2 cellular contexts compared by ENCODE assay signal in genomic region chr1:37795340-37796110, GRCh38.
TF ChIP-seq lines count a peak whose summit lies in the region.

No MANE protein-coding gene starts in this region.

TF ChIP-seq in SK-N-SH treated with all-trans-retinoic acid at 6 μM for 48 hours, 23 proteins besides CTCF, POLR2A, EP300 and RAD21:
- TF ChIP-seq TOX (CRISPR knock-in tag; IDR thresholded peaks at IDR 0.05; ENCODE audit: borderline replicate concordance) (no peak), PPARA (CRISPR knock-in tag; IDR thresholded peaks at IDR 0.05; ENCODE audit: borderline replicate concordance) (no peak), CREB5 (CRISPR knock-in tag; IDR thresholded peaks at IDR 0.05; ENCODE audit: low read depth) (no peak), SNAI2 (CRISPR knock-in tag; IDR thresholded peaks at IDR 0.05) (0 out of 2 replicates have a peak, but pooled peaks have one; percentile 24), TSHZ2 (CRISPR knock-in tag; IDR thresholded peaks at IDR 0.05) (peak; percentile 33; the same call in 1 of the 2 replicates), ARNTL (CRISPR knock-in tag; IDR thresholded peaks at IDR 0.05; ENCODE audit: borderline replicate concordance, low read depth) (no peak), TCF4 (CRISPR knock-in tag; IDR thresholded peaks at IDR 0.05; ENCODE audit: borderline replicate concordance) (no peak), ISL1 (CRISPR knock-in tag; IDR thresholded peaks at IDR 0.05) (no peak), ZNF70 (CRISPR knock-in tag; IDR thresholded peaks at IDR 0.05) (no peak), GLIS3 (CRISPR knock-in tag; IDR thresholded peaks at IDR 0.05) (no peak), BACH2 (CRISPR knock-in tag; IDR thresholded peaks at IDR 0.05; ENCODE audit: borderline replicate concordance) (no peak), ZC3H10 (CRISPR knock-in tag; IDR thresholded peaks at IDR 0.05) (no peak), PATZ1 (CRISPR knock-in tag; IDR thresholded peaks at IDR 0.05; ENCODE audit: borderline replicate concordance) (no peak), POU6F1 (CRISPR knock-in tag; IDR thresholded peaks at IDR 0.05; ENCODE audit: borderline replicate concordance, low read depth) (no peak), RARB (CRISPR knock-in tag; IDR thresholded peaks at IDR 0.05) (no peak), ZFP3 (CRISPR knock-in tag; IDR thresholded peaks at IDR 0.05) (no peak), CSDC2 (CRISPR knock-in tag; IDR thresholded peaks at IDR 0.05) (0 out of 2 replicates have a peak, but pooled peaks have one; percentile 81), CSRNP3 (CRISPR knock-in tag; IDR thresholded peaks at IDR 0.05) (no peak), ZFP30 (CRISPR knock-in tag; IDR thresholded peaks at IDR 0.05) (no peak), ESRRG (CRISPR knock-in tag; IDR thresholded peaks at IDR 0.05) (no peak)

TF ChIP-seq in HepG2, 621 proteins besides CTCF, POLR2A, EP300 and RAD21 (continues in another document):
- TF ChIP-seq MXD3 (CRISPR knock-in tag; IDR thresholded peaks at IDR 0.05) (peak; percentile 38; the same call in 1 of the 2 replicates), ZBTB14 (CRISPR knock-in tag; IDR thresholded peaks at IDR 0.05) (no peak), KDM2A (CRISPR knock-in tag; IDR thresholded peaks at IDR 0.05; ENCODE audit: borderline replicate concordance, low read depth) (0 out of 2 replicates have a peak, but pooled peaks have one; percentile 31), ZNF484 (CRISPR knock-in tag; IDR thresholded peaks at IDR 0.05; ENCODE audit: borderline replicate concordance, low read depth) (no peak), KLF16 (CRISPR knock-in tag; IDR thresholded peaks at IDR 0.05) (peak in 1 of 2 experiments; percentile 39; a peak in 1 of 4 replicates), NRL (CRISPR knock-in tag; IDR thresholded peaks at IDR 0.05; ENCODE audit: borderline replicate concordance) (no peak), MBD4 (IDR thresholded peaks at IDR 0.05; ENCODE audit: borderline replicate concordance, low read length) (no peak), JUN (CRISPR knock-in tag; IDR thresholded peaks at IDR 0.05) (no peak), HIC2 (CRISPR knock-in tag; IDR thresholded peaks at IDR 0.05; ENCODE audit: low read depth) (no peak), ZFP37 (CRISPR knock-in tag; IDR thresholded peaks at IDR 0.05; ENCODE audit: borderline replicate concordance) (no peak), DDIT3 (CRISPR knock-in tag; IDR thresholded peaks at IDR 0.05) (no peak), KDM5B (CRISPR knock-in tag; IDR thresholded peaks at IDR 0.05; ENCODE audit: borderline replicate concordance) (peak; percentile 34; the same call in 1 of the 2 replicates), ZNF432 (CRISPR knock-in tag; IDR thresholded peaks at IDR 0.05; ENCODE audit: borderline replicate concordance) (no peak), ZNF687 (CRISPR knock-in tag; IDR thresholded peaks at IDR 0.05) (peak; percentile 21; the same call in 1 of the 2 replicates), GABPB1 (CRISPR knock-in tag; IDR thresholded peaks at IDR 0.05) (peak; percentile 43; the same call in 1 of the 2 replicates), RBM39 (IDR thresholded peaks at IDR 0.05; ENCODE audit: low read depth, low read length, poor library complexity, severe bottlenecking) (no peak), EZH2 (conservative IDR thresholded peaks at IDR 0.05; ENCODE audit: low read depth, low read length) (no peak), SOX13 (IDR thresholded peaks at IDR 0.05) (no peak), SOX13 (CRISPR knock-in tag; conservative IDR thresholded peaks at IDR 0.05 in 1 of 2, IDR thresholded peaks at IDR 0.05 in 1 of 2) (no peak), HNF1A (IDR thresholded peaks at IDR 0.05; ENCODE audit: low read depth) (no peak), HNF1A (CRISPR knock-in tag; IDR thresholded peaks at IDR 0.05; ENCODE audit: borderline replicate concordance) (no peak), ZNF232 (CRISPR knock-in tag; IDR thresholded peaks at IDR 0.05; ENCODE audit: borderline replicate concordance) (no peak), WIZ (CRISPR knock-in tag; IDR thresholded peaks at IDR 0.05) (0 out of 2 replicates have a peak, but pooled peaks have one; percentile 41), ZNF589 (CRISPR knock-in tag; conservative IDR thresholded peaks at IDR 0.05) (no peak), XRCC5 (optimal IDR thresholded peaks at IDR 0.05; ENCODE audit: low read length) (no peak), MEF2D (CRISPR knock-in tag; IDR thresholded peaks at IDR 0.05) (0 out of 2 replicates have a peak, but pooled peaks have one; percentile 16), HOXA3 (CRISPR knock-in tag; IDR thresholded peaks at IDR 0.05) (peak; percentile 55), ZBTB33 (CRISPR knock-in tag; IDR thresholded peaks at IDR 0.05) (peak; percentile 100), SALL1 (CRISPR knock-in tag; IDR thresholded peaks at IDR 0.05) (peak; percentile 31; the same call in 1 of the 2 replicates), AGO2 (optimal IDR thresholded peaks at IDR 0.05; ENCODE audit: low read depth, low read length) (no peak), CHCHD3 (CRISPR knock-in tag; IDR thresholded peaks at IDR 0.05) (no peak), ZNF549 (CRISPR knock-in tag; IDR thresholded peaks at IDR 0.05) (no peak), ZNF569 (CRISPR knock-in tag; IDR thresholded peaks at IDR 0.05; ENCODE audit: borderline replicate concordance) (no peak), SAP130 (CRISPR knock-in tag; IDR thresholded peaks at IDR 0.05; ENCODE audit: low read depth) (peak; percentile 45; the same call in 1 of the 2 replicates), TAF15 (IDR thresholded peaks at IDR 0.05; ENCODE audit: low read depth, low read length, poor library complexity, severe bottlenecking) (no peak), SIX1 (CRISPR knock-in tag; IDR thresholded peaks at IDR 0.05; ENCODE audit: borderline replicate concordance) (no peak), TSC22D2 (CRISPR knock-in tag; IDR thresholded peaks at IDR 0.05; ENCODE audit: borderline replicate concordance) (0 out of 2 replicates have a peak, but pooled peaks have one; percentile 34)
